Comparison of ENCODE assay signal across 8 cellular contexts in genomic region chr4:4289575-4289929, GRCh38. TPM values are rescaled to one million over a fixed set of nuclear protein-coding genes. Genes with fewer than 3 reads are reported as not detected.
A peak's percentile ranks its signal among the peaks of the same experiment; 100 is the strongest.
DNase-seq lines count a peak whose midpoint lies in the region; ATAC-seq and TF ChIP-seq lines count a peak whose summit lies in the region.

No MANE protein-coding gene starts in this region.

- H3K4me2 ChIP-seq in OCI-LY3 (ENCODE audit: low read length) = peak overlapping the region; percentile 96
- H3K4me2 ChIP-seq in parathyroid adenoma (ENCODE audit: low read length) = peak overlapping the region; percentile 71

- 2% methylated on average over 10 of the region's 10 CpGs for WGBS in esophagus, 2 donors

- peak overlapping the region; percentile 93 for H3K4me3 ChIP-seq in OCI-LY3 (ENCODE audit: low read length)
- H3K4me3 ChIP-seq in esophagus (ENCODE audit: low read depth in 1 of 2, low read length in 2 of 2) = peak overlapping the region; percentile 86 to 93
- peak overlapping the region; percentile 69 for H3K4me3 ChIP-seq in parathyroid adenoma (ENCODE audit: low read depth, low read length)

- no peaks in the 10 kb centered on the region for H3K9me3 ChIP-seq in OCI-LY3 (ENCODE audit: insufficient read depth, low read length)
- H3K9me3 ChIP-seq in esophagus (ENCODE audit: control insufficient read depth in 2 of 2, insufficient read depth in 1 of 2, low read depth in 1 of 2, low read length in 1 of 2) = no peaks in the 10 kb centered on the region
- H3K9me3 ChIP-seq in parathyroid adenoma (ENCODE audit: control insufficient read depth, low read length) = no peaks in the 10 kb centered on the region

- no peak for TF ChIP-seq CTCF in GM10248 (IDR thresholded peaks at IDR 0.05; ENCODE audit: control extremely low read depth, extremely low read depth, low read depth, missing control alignments)
- no peak for TF ChIP-seq CTCF in OCI-LY3 (IDR thresholded peaks at IDR 0.05; ENCODE audit: low read depth, low read length)
- no peak for TF ChIP-seq CTCF in parathyroid adenoma (IDR thresholded peaks at IDR 0.05)
- no peak for TF ChIP-seq CTCF in GM20000 (IDR thresholded peaks at IDR 0.05; ENCODE audit: extremely low read depth, missing control alignments)

- peaks cover 11% of the 10 kb centered on the region for H4K20me1 ChIP-seq in OCI-LY3 (ENCODE audit: insufficient read depth, low read length)

- POLR2A ChIA-PET in GM10248 (lab: Yijun Ruan, JAX) = no interaction called here

- ATAC-seq in GM21825 (IDR thresholded peaks at IDR 0.05; ENCODE audit: unreplicated experiment) (peak; percentile 3), HG03521 (IDR thresholded peaks at IDR 0.05; ENCODE audit: unreplicated experiment) (no peak)

- DNase-seq in GM10248 (ENCODE audit: extremely low spot score) (peak; percentile 22), COLO829 (ENCODE audit: low spot score) (no peak), GM20000 (ENCODE audit: low spot score) (no peak)

- H3K27ac ChIP-seq in OCI-LY3 (ENCODE audit: low read length) (peak overlapping the region; percentile 39), esophagus (ENCODE audit: low read depth in 2 of 2, low read length in 1 of 2) (peak overlapping the region in 1 of 2 donors; percentile 66), parathyroid adenoma (no peak overlapping the region)

- H3K27me3 ChIP-seq in OCI-LY3 (ENCODE audit: low read depth, low read length) (no peaks in the 10 kb centered on the region), esophagus (ENCODE audit: control insufficient read depth in 1 of 2, insufficient read depth in 2 of 2, low read length in 2 of 2) (no peaks in the 10 kb centered on the region), parathyroid adenoma (ENCODE audit: control insufficient read depth, insufficient read depth, low read length) (no peaks in the 10 kb centered on the region)

- H3K36me3 ChIP-seq in OCI-LY3 (replicated peaks; ENCODE audit: low read depth, low read length) (peaks cover 34% of the 10 kb centered on the region), esophagus (ENCODE audit: control insufficient read depth in 2 of 2, insufficient read depth in 2 of 2, low read length in 1 of 2) (peaks cover 2 to 4% of the 10 kb centered on the region in 2 donors), parathyroid adenoma (ENCODE audit: control insufficient read depth, insufficient read depth, low read length) (no peaks in the 10 kb centered on the region)

- peaks cover 95% of the 10 kb centered on the region for H3K79me2 ChIP-seq in OCI-LY3 (ENCODE audit: low read length)
- peaks cover 19% of the 10 kb centered on the region for H3K79me2 ChIP-seq in parathyroid adenoma

- H2AFZ ChIP-seq in OCI-LY3 (ENCODE audit: low read depth, low read length) (no peak overlapping the region), parathyroid adenoma (peak overlapping the region; percentile 81)

- H3K4me1 ChIP-seq in OCI-LY3 (ENCODE audit: low read length) = peaks cover 21% of the 10 kb centered on the region
- peaks cover 0 to 12% of the 10 kb centered on the region in 2 donors for H3K4me1 ChIP-seq in esophagus (ENCODE audit: control insufficient read depth in 2 of 2, insufficient read depth in 2 of 2, low read length in 1 of 2)
- H3K4me1 ChIP-seq in parathyroid adenoma = peaks cover 4% of the 10 kb centered on the region

- CTCF ChIA-PET in GM10248 (lab: Yijun Ruan, JAX) = interaction anchor here (1.0 kb wide), 2 partner anchors 20 to 46 kb away, joined by 3 to 4 read pairs; no protein-coding TSS in a partner anchor

- H3K9ac ChIP-seq in OCI-LY3 (ENCODE audit: low read length) (peak overlapping the region; percentile 91), parathyroid adenoma (no peak overlapping the region)

RNA-seq across cellular contexts. Expression of gene LYAR, which starts 0.4 kb away (rescaled TPM):
- 10 to 100 TPM; 15.7 to 17.2 TPM for polyA plus RNA-seq in esophagus

RNA-seq across cellular contexts. Expression of gene ZBTB49, which starts 0.5 kb away (rescaled TPM):
- 1 to 10 TPM; 1.5 to 2.0 TPM for polyA plus RNA-seq in esophagus

RNA-seq across cellular contexts. Expression of gene TMEM128, which starts 41.5 kb away (rescaled TPM):
- polyA plus RNA-seq in esophagus = 10 to 100 TPM; 12.5 to 15.7 TPM
